ENCODE assay signal across 8 cellular contexts in genomic region chr16:67872631-67873434, GRCh38. TPM values are rescaled to one million over a fixed set of nuclear protein-coding genes. Genes with fewer than 3 reads are reported as not detected.
DNase-seq lines count a peak whose midpoint lies in the region; ATAC-seq and TF ChIP-seq lines count a peak whose summit lies in the region.

TSS of gene EDC4 (plus strand) at chr16:67873052. CDS start at chr16:67873262, 210 bp downstream.

- TF ChIP-seq CTCF in LNCaP clone FGC (IDR thresholded peaks at IDR 0.05; ENCODE audit: control insufficient read depth, extremely low read depth, insufficient read depth) (no peak), right atrium auricular region (IDR thresholded peaks at IDR 0.05) (no peak)

- H3K27me3 ChIP-seq in right atrium auricular region: no peaks in the 10 kb centered on the region

- peak; percentile 71 for DNase-seq in G401 (ENCODE audit: low spot score)
- peak; percentile 37 for DNase-seq in LNCaP clone FGC (ENCODE audit: low read depth)
- DNase-seq in anterior cingulate cortex (lab: John Stamatoyannopoulos, UW): peak in 55 of 58 donors; percentile 10 to 82 (median 65)
- peak; percentile 85 for DNase-seq in right atrium auricular region (ENCODE audit: low spot score)
- no peak for DNase-seq in pulmonary artery endothelial cell (ENCODE audit: low read depth, low spot score)

- H3K36me3 ChIP-seq in right atrium auricular region (peaks cover 61% of the 10 kb centered on the region), urinary bladder (ENCODE audit: insufficient read depth) (peaks cover 4% of the 10 kb centered on the region)

- in situ Hi-C loops in G401 (cut with HindIII; ENCODE audit: low sequenced_read_pairs): no loop called here

- no peaks in the 10 kb centered on the region for H3K9me3 ChIP-seq in right atrium auricular region

- peak; percentile 56 for ATAC-seq in GM21825 (IDR thresholded peaks at IDR 0.05; ENCODE audit: unreplicated experiment)

- H3K4me1 ChIP-seq in right atrium auricular region: peaks cover 0 to 28% of the 10 kb centered on the region in 2 donors
- peaks cover 2% of the 10 kb centered on the region for H3K4me1 ChIP-seq in urinary bladder (ENCODE audit: insufficient read depth)

- 2% methylated on average over 72 of the region's 72 CpGs for WGBS in urinary bladder

- H3K27ac ChIP-seq in right atrium auricular region: peak within 1 kb of the TSS; percentile 67 to 83
- H3K27ac ChIP-seq in urinary bladder (ENCODE audit: low read depth): peak within 1 kb of the TSS; percentile 76

- peak within 1 kb of the TSS; percentile 85 for H3K4me3 ChIP-seq in LNCaP clone FGC (ENCODE audit: low read depth, low read length)
- H3K4me3 ChIP-seq in right atrium auricular region: peak within 1 kb of the TSS; percentile 82 to 86
- H3K4me3 ChIP-seq in urinary bladder (ENCODE audit: low read depth, low read length): peak within 1 kb of the TSS; percentile 94

- intact Hi-C loops in T-helper 2 cell treated with Interferon-gamma antibody and Interleukin-4, amounts not matched to agents 100 ng/mL and 5 ng/mL, for 36 hours (cut with micrococcal nuclease): loop anchor here (2.0 kb wide), 2 partner anchors 26 to 66 kb away; partner anchors contain the start of genes CENPT, NUTF2, RANBP10 and TSNAXIP1

RNA-seq across cellular contexts. Expression of gene EDC4, which starts in this region (rescaled TPM):
- 40.0 and 80.9 TPM in 2 replicates for total RNA-seq in G401 (2014; rRNA removed; shearing (Covaris generic))
- 106 and 112 TPM in 2 replicates for total RNA-seq in T-helper 2 cell treated with Interferon-gamma antibody and Interleukin-4, amounts not matched to agents 100 ng/mL and 5 ng/mL, for 36 hours
- total RNA-seq in right atrium auricular region (10 to 100 TPM; 21.2 to 39.5 TPM), pulmonary artery endothelial cell (73.7 and 85.2 TPM in 2 replicates), urinary bladder (31.8 TPM)
- polyA plus RNA-seq in urinary bladder: 43.2 TPM
